ENCODE assay signal across 8 cellular contexts in the genomic region with DNA sequence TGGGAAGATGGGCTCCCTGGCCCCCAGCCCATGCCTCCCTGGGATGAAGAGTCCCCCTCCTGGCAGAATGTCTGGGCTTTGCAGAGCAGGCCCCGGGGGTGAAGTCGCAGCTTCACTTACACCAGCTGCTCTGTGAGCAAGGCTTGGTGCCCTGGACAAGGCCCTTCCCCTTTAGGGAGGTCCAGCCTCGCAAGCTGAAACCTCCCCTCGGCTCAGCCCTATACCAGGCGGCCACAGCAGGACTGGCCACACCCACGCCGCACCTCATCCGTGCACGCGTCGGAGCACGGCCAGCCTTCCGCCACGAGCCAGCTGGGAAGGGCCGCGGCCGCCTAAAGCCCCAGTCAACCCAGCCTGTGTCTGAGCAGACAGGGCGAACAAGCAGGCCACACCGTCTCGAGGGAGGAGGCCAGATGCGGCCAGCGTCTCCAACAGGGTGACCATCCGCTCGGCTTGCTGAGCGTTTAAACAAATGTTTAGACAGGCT.
DNase-seq lines count a peak whose midpoint lies in the region; ATAC-seq, FAIRE-seq and TF ChIP-seq lines count a peak whose summit lies in the region.

No MANE protein-coding gene starts in this region.

- H3K79me1 ChIP-seq in neuronal stem cell (ENCODE audit: low read depth, low read length), result no peaks in the 10 kb centered on the region

- H3K27ac ChIP-seq in fibroblast of lung (ENCODE audit: insufficient read depth, low read length) (no peak overlapping the region), neuronal stem cell (replicated peaks; ENCODE audit: low read length) (peak overlapping the region; percentile 34), MM.1S (ENCODE audit: low read length) (no peak overlapping the region)

- no peaks in the 10 kb centered on the region for H3K9me2 ChIP-seq in MM.1S (replicated peaks; ENCODE audit: insufficient read depth, low read length)

- FAIRE-seq in RCC 7860 (lab: Jason Lieb, UNC), result no peak

- no peak overlapping the region for H3K9ac ChIP-seq in fibroblast of lung (ENCODE audit: insufficient read depth, low read length)
- H3K9ac ChIP-seq in neuronal stem cell (ENCODE audit: low read depth, low read length, poor library complexity), result peak overlapping the region; percentile 80
- H3K9ac ChIP-seq in MM.1S (ENCODE audit: low read length), result no peak overlapping the region

- TF ChIP-seq CTCF in fibroblast of lung (conservative IDR thresholded peaks at IDR 0.05 in 1 of 2, IDR thresholded peaks at IDR 0.05 in 1 of 2; ENCODE audit: low read depth in 1 of 2, low read length in 2 of 2) (no peak), MM.1S (IDR thresholded peaks at IDR 0.05; ENCODE audit: low read length) (no peak)

- no CpG with 5 or more reads among the region's 25 CpGs for WGBS in neuronal stem cell (ENCODE audit: extremely low coverage in 2 of 2, insufficient read length in 2 of 2, insufficient replicate concordance in 1 of 2), 2 donors

- no peaks in the 10 kb centered on the region for H3K27me3 ChIP-seq in fibroblast of lung (ENCODE audit: control insufficient read depth, insufficient read depth, low read length)
- peaks cover 0 to 2% (median 0%) of the 10 kb centered on the region in 3 experiments for H3K27me3 ChIP-seq in neuronal stem cell (ENCODE audit: control insufficient read depth in 3 of 3, insufficient read depth in 3 of 3, low read depth in 1 of 3, low read length in 3 of 3)
- peaks cover 22% of the 10 kb centered on the region for H3K27me3 ChIP-seq in MM.1S (replicated peaks; ENCODE audit: insufficient read depth, low read length)

- H3K9me3 ChIP-seq in fibroblast of lung (ENCODE audit: control insufficient read depth, insufficient read depth, low read depth, low read length) (no peaks in the 10 kb centered on the region), neuronal stem cell (replicated peaks in 1 of 2; ENCODE audit: control insufficient read depth in 2 of 2, insufficient read depth in 1 of 2, low read depth in 1 of 2, low read length in 2 of 2) (peaks cover 0 to 3% of the 10 kb centered on the region in 2 donors), MM.1S (replicated peaks; ENCODE audit: insufficient read depth, low read length) (no peaks in the 10 kb centered on the region)

- H2AFZ ChIP-seq in fibroblast of lung (ENCODE audit: low read length), result peak overlapping the region; percentile 17
- peak overlapping the region; percentile 89 for H2AFZ ChIP-seq in neuronal stem cell (ENCODE audit: low read length)
- no peak overlapping the region for H2AFZ ChIP-seq in MM.1S (ENCODE audit: low read length)

- peak overlapping the region; percentile 63 for H3K4me2 ChIP-seq in fibroblast of lung (ENCODE audit: extremely low read depth, insufficient read depth, low read length)
- H3K4me2 ChIP-seq in neuronal stem cell (ENCODE audit: insufficient read depth, low read length, poor library complexity, severe bottlenecking), result peak overlapping the region; percentile 43
- no peak overlapping the region for H3K4me2 ChIP-seq in MM.1S (ENCODE audit: low read depth, low read length)

- H4K20me1 ChIP-seq in fibroblast of lung (ENCODE audit: control insufficient read depth, extremely low read depth, insufficient read depth, low read length) (no peaks in the 10 kb centered on the region), MM.1S (ENCODE audit: insufficient read depth, low read length) (no peaks in the 10 kb centered on the region)

- DNase-seq in HCEC 1CT (peak; percentile 74), RCC 7860 (ENCODE audit: low spot score) (peak; percentile 34), fibroblast of lung (ENCODE audit: low read depth in 2 of 2) (peak; percentile 87 to 88), neuronal stem cell (ENCODE audit: low spot score) (peak; percentile 74), MM.1S (no peak)
- DNase-seq in activated CD8-positive, alpha-beta memory T cell treated with anti-CD3 and anti-CD28 coated beads, Interleukin-2, amount 50 U/mL, for 48 hours, result no peak
- no peak for DNase-seq in stimulated activated CD4-positive, alpha-beta T cell treated with anti-CD3 and anti-CD28 coated beads, Interleukin-15, amount 100 ng/mL, for 24 hours

- H2BK120ac ChIP-seq in neuronal stem cell (ENCODE audit: low read depth, low read length), result no peak overlapping the region

- H3K14ac ChIP-seq in neuronal stem cell (ENCODE audit: low read length), result no peak overlapping the region

- H3K79me2 ChIP-seq in fibroblast of lung (ENCODE audit: control insufficient read depth, insufficient read depth, low read length) (no peaks in the 10 kb centered on the region), MM.1S (ENCODE audit: low read length) (no peaks in the 10 kb centered on the region)

- H3K4me3 ChIP-seq in fibroblast of lung (replicated peaks in 1 of 4; ENCODE audit: control extremely low read depth in 1 of 4, insufficient read depth in 1 of 4, low read depth in 3 of 4, low read length in 4 of 4), result peak overlapping the region in 2 of 4 experiments; percentile 41 to 44
- peak overlapping the region in 1 of 2 donors; percentile 44 for H3K4me3 ChIP-seq in neuronal stem cell (ENCODE audit: low read length in 2 of 2)
- no peak overlapping the region for H3K4me3 ChIP-seq in MM.1S (ENCODE audit: low read length)

- H2BK5ac ChIP-seq in neuronal stem cell (ENCODE audit: low read length), result no peak overlapping the region

- H3F3A ChIP-seq in MM.1S (ENCODE audit: insufficient read depth, low read length), result no peaks in the 10 kb centered on the region

- peak overlapping the region; percentile 7 for H4K91ac ChIP-seq in neuronal stem cell (ENCODE audit: low read depth, low read length, poor library complexity)

- no peak overlapping the region for H4K8ac ChIP-seq in neuronal stem cell (ENCODE audit: low read depth, low read length)

- H3K4me1 ChIP-seq in fibroblast of lung (ENCODE audit: control insufficient read depth, extremely low read depth, insufficient read depth, low read length), result no peaks in the 10 kb centered on the region
- peaks cover 5 to 11% of the 10 kb centered on the region in 2 donors for H3K4me1 ChIP-seq in neuronal stem cell (ENCODE audit: control insufficient read depth in 2 of 2, insufficient read depth in 1 of 2, low read depth in 1 of 2, low read length in 2 of 2)
- no peaks in the 10 kb centered on the region for H3K4me1 ChIP-seq in MM.1S (ENCODE audit: low read length)

- peak overlapping the region; percentile 36 for H3K23ac ChIP-seq in neuronal stem cell (ENCODE audit: low read depth, low read length, poor library complexity)

- no peak overlapping the region for H2BK15ac ChIP-seq in neuronal stem cell (ENCODE audit: low read length)

- peaks cover 1% of the 10 kb centered on the region for H3K36me3 ChIP-seq in fibroblast of lung (ENCODE audit: control insufficient read depth, insufficient read depth, low read length)
- peaks cover 0 to 18% of the 10 kb centered on the region in 2 donors for H3K36me3 ChIP-seq in neuronal stem cell (replicated peaks in 1 of 2; ENCODE audit: control insufficient read depth in 2 of 2, insufficient read depth in 2 of 2, low read length in 2 of 2)
- H3K36me3 ChIP-seq in MM.1S (replicated peaks; ENCODE audit: insufficient read depth, low read length), result no peaks in the 10 kb centered on the region; the same call in 1 of the 2 replicates

- no peak overlapping the region for H2BK12ac ChIP-seq in neuronal stem cell (ENCODE audit: low read length)

- peak overlapping the region; percentile 87 for H3K18ac ChIP-seq in neuronal stem cell (ENCODE audit: low read length)

- H2AK5ac ChIP-seq in neuronal stem cell (ENCODE audit: low read depth, low read length), result peak overlapping the region; percentile 9

- no peak overlapping the region for H3K4ac ChIP-seq in neuronal stem cell (ENCODE audit: low read length)

- ATAC-seq in HG02852 (IDR thresholded peaks at IDR 0.05; ENCODE audit: unreplicated experiment), result no peak

Comparison
In these comparisons a context has a peak if more than half of its experiments do, and no peak if none do; other contexts are left out.
1. DNase-seq: peak in HCEC 1CT (single experiment), RCC 7860 (single experiment), fibroblast of lung (2 of 2) and neuronal stem cell (single experiment); none in activated CD8-positive, alpha-beta memory T cell treated with anti-CD3 and anti-CD28 coated beads, Interleukin-2, amount 50 U/mL, for 48 hours (single experiment), MM.1S (single experiment) and stimulated activated CD4-positive, alpha-beta T cell treated with anti-CD3 and anti-CD28 coated beads, Interleukin-15, amount 100 ng/mL, for 24 hours (single experiment).